In genomic region chr4:89158884-89159503, GRCh38 we compare ENCODE assay signal across 8 cellular contexts. TPM values are rescaled to one million over a fixed set of nuclear protein-coding genes. Genes with fewer than 3 reads are reported as not detected.
A peak's percentile ranks its signal among the peaks of the same experiment; 100 is the strongest.
DNase-seq lines count a peak whose midpoint lies in the region; ATAC-seq and TF ChIP-seq lines count a peak whose summit lies in the region.

No MANE protein-coding gene starts in this region.

- no peak overlapping the region for H2AFZ ChIP-seq in GM23338

- no peaks in the 10 kb centered on the region for H3K36me3 Mint-ChIP-seq in GM23338 (ENCODE audit: low read depth)

- H4K20me1 ChIP-seq in GM23338 (replicated peaks; ENCODE audit: insufficient read depth) = no peaks in the 10 kb centered on the region

- no peak for ATAC-seq in GM23338

- H3K4me1 Mint-ChIP-seq in GM23338 = peaks cover 6% of the 10 kb centered on the region; the same call in 2 of the 3 replicates

- H3K4me3 ChIP-seq in GM23338 (no peak overlapping the region), astrocyte of the cerebellum (ENCODE audit: low read depth, low read length) (no peak overlapping the region)

- in situ Hi-C loops in astrocyte of the cerebellum (cut with HindIII; ENCODE audit: low sequenced_read_pairs) = no loop called here

- no peak overlapping the region for H3K4me3 Mint-ChIP-seq in GM23338

- H3K79me2 ChIP-seq in GM23338 (replicated peaks; ENCODE audit: insufficient read depth) = no peaks in the 10 kb centered on the region

- no peak overlapping the region for H3K27ac Mint-ChIP-seq in GM23338

- no peaks in the 10 kb centered on the region for H3K27me3 Mint-ChIP-seq in GM23338 (ENCODE audit: insufficient read depth, low read depth, poor library complexity)

- H3K4me2 ChIP-seq in GM23338 = no peak overlapping the region

- H3K27ac ChIP-seq in GM23338 (ENCODE audit: low read depth) = no peak overlapping the region

- H3K9me2 ChIP-seq in GM23338 (ENCODE audit: insufficient read depth) = no peaks in the 10 kb centered on the region

- H3F3A ChIP-seq in GM23338 (replicated peaks; ENCODE audit: low read depth) = no peaks in the 10 kb centered on the region

- H3K36me3 ChIP-seq in GM23338 (ENCODE audit: insufficient read depth) = no peaks in the 10 kb centered on the region

- no peaks in the 10 kb centered on the region for H3K9me3 Mint-ChIP-seq in GM23338

- no peaks in the 10 kb centered on the region for H3K27me3 ChIP-seq in GM23338 (ENCODE audit: insufficient read depth)

- H3K4me1 ChIP-seq in GM23338 (ENCODE audit: insufficient read depth) = no peaks in the 10 kb centered on the region

- DNase-seq in EH (ENCODE audit: low read depth) (peak; percentile 46), GM23338 (ENCODE audit: low spot score) (peak; percentile 41), NCI-H2081 (lab: John Stamatoyannopoulos, UW) (peak; percentile 32 to 59), astrocyte of the cerebellum (ENCODE audit: low read depth) (peak; percentile 34), iPS-NIHi7 (ENCODE audit: extremely low spot score) (peak; percentile 25), stromal cell of bone marrow (ENCODE audit: low read depth) (peak; percentile 31), activated T-cell treated with anti-CD3 and anti-CD28 coated beads for 4 hours (no peak), ecto neural progenitor cell (ENCODE audit: low spot score) (no peak)

- TF ChIP-seq CTCF in GM23338 (conservative IDR thresholded peaks at IDR 0.05; ENCODE audit: low read depth in 2 of 2) (peak; percentile 68 to 86), astrocyte of the cerebellum (IDR thresholded peaks at IDR 0.05; ENCODE audit: low read depth, low read length, missing control alignments) (peak; percentile 58)

TF ChIP-seq in GM23338, 12 proteins besides CTCF, POLR2A, EP300 and RAD21:
- TF ChIP-seq EZH2 (IDR thresholded peaks at IDR 0.05; ENCODE audit: low read depth, unreplicated experiment) = no peak
- TF ChIP-seq ZNF114 (CRISPR knock-in tag; IDR thresholded peaks at IDR 0.05) = no peak
- TF ChIP-seq ZNF462 (CRISPR knock-in tag; IDR thresholded peaks at IDR 0.05) = no peak
- no peak for TF ChIP-seq POLR2AphosphoS5 (IDR thresholded peaks at IDR 0.05; ENCODE audit: low read depth)
- no peak for TF ChIP-seq REST (IDR thresholded peaks at IDR 0.05; ENCODE audit: unreplicated experiment)
- no peak for TF ChIP-seq CREB1 (CRISPR knock-in tag; IDR thresholded peaks at IDR 0.05; ENCODE audit: low read depth)
- no peak for TF ChIP-seq STAT1 (IDR thresholded peaks at IDR 0.05; ENCODE audit: unreplicated experiment)

RNA-seq across cellular contexts. Expression of gene TIGD2, which starts 47.7 kb away (rescaled TPM):
- total RNA-seq in GM23338 (2014; rRNA removed; shearing (Covaris generic)) = 6.7 and 8.7 TPM in 2 replicates
- 1.8 and 2.1 TPM in 2 replicates for polyA plus RNA-seq in GM23338 (2016; fragmentation: Nextera tagmentation; extraction: Ambion mirVana)

Comparison
In these comparisons a context has a peak if more than half of its experiments do, and no peak if none do; other contexts are left out.
1. DNase-seq: peak in EH (single experiment), GM23338 (single experiment), NCI-H2081 (2 of 2), astrocyte of the cerebellum (single experiment), iPS-NIHi7 (single experiment) and stromal cell of bone marrow (single experiment); none in activated T-cell treated with anti-CD3 and anti-CD28 coated beads for 4 hours (single experiment) and ecto neural progenitor cell (single experiment).